Comparison of ENCODE assay signal across 14 cellular contexts in the genomic region with DNA sequence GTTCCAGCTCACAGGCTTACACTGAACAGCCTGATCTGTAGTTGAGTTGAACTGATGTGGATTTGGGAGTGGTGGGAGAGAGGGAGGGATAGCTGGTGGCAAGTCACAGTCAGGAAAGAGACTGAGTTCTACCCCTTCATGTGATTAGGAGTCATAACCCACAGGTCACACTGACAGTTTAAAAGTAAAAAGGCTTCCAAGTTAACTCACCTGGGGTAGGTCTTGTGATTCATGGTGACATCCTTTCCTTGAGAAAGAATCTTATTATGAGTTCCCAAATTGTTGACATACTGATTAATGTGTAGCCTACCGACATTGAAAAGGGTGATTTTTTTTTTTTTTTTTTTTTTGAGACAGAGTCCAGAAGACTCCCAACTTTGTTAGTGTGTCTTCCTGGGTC. TPM values are rescaled to one million over a fixed set of nuclear protein-coding genes. Genes with fewer than 3 reads are reported as not detected.
DNase-seq lines count a peak whose midpoint lies in the region; ATAC-seq and TF ChIP-seq lines count a peak whose summit lies in the region.
"Had no signal": no experiment of that assay in that cellular context is flagged by ENCODE, and none has a peak within 500 bp of the region (broad histone marks: within the 10 kb centered on the region; RNA-seq: fewer than 3 reads in every experiment).

No MANE protein-coding gene starts in this region.

- H3K27me3 ChIP-seq in PC-3 (ENCODE audit: low read length) (0 out of 2 replicates have a peak, but pooled peaks cover 5% of the 10 kb centered on the region), esophagus muscularis mucosa (no peaks in the 10 kb centered on the region), uterus (no peaks in the 10 kb centered on the region)

- CTCF ChIA-PET in PC-3 (lab: Charles Lee), result interaction anchor here (0.5 to 0.6 kb wide), 2 partner anchors 314 to 414 kb away, joined by 3 to 4 read pairs; no protein-coding TSS in a partner anchor

- no peaks in the 10 kb centered on the region for H4K20me1 ChIP-seq in PC-3 (ENCODE audit: low read length)

- H3K4me2 ChIP-seq in PC-3 (ENCODE audit: low read length), result peak overlapping the region; percentile 40; the same call in 1 of the 2 replicates

- in situ Hi-C loops in Caki2 (cut with HindIII; ENCODE audit: low pct_unique_long_range_greater_than_20kb, low sequenced_read_pairs), result no loop called here

- H3K27ac ChIP-seq in PC-3 (ENCODE audit: low read length) (peak overlapping the region; percentile 68), esophagus muscularis mucosa (replicated peaks in 1 of 4) (no peak overlapping the region), uterus (peak overlapping the region; percentile 43 to 48)
- H3K27ac ChIP-seq: GM23248 had no signal

- POLR2A ChIA-PET in PC-3 (lab: Charles Lee; ENCODE audit: unreplicated experiment), result interaction anchor here (0.5 kb wide), 1 partner anchor 97 kb away, joined by 5 read pairs; no protein-coding TSS in a partner anchor

- intact Hi-C loops in PC-3 (cut with micrococcal nuclease), result no loop called here
- intact Hi-C loops in esophagus muscularis mucosa (cut with DNase I), result no loop called here
- intact Hi-C loops in uterus (cut with DNase I; ENCODE audit: low total_unique reads), result no loop called here

- H3K79me2 ChIP-seq in PC-3 (ENCODE audit: low read length), result no peaks in the 10 kb centered on the region

- ATAC-seq in PC-3 (peak; percentile 67; the same call in 1 of the 2 replicates), GM21526 (IDR thresholded peaks at IDR 0.05; ENCODE audit: low FRiP score, unreplicated experiment) (no peak), HG03460 (IDR thresholded peaks at IDR 0.05; ENCODE audit: unreplicated experiment) (no peak)
- ATAC-seq: CD8-positive, alpha-beta T cell; HCT116 had no signal

- H3K9me2 ChIP-seq in PC-3 (replicated peaks; ENCODE audit: low read length), result no peaks in the 10 kb centered on the region

- TF ChIP-seq EP300 in esophagus muscularis mucosa (IDR thresholded peaks at IDR 0.05), result no peak

- H2AFZ ChIP-seq in PC-3 (ENCODE audit: low read length), result 0 out of 2 replicates have a peak overlapping the region, but pooled peaks have one; percentile 14
- H2AFZ ChIP-seq: GM23248 had no signal

- peak; percentile 29 for DNase-seq in Caki2 (ENCODE audit: low read depth)
- peak; percentile 83 for DNase-seq in PC-3
- DNase-seq in esophagus muscularis mucosa (ENCODE audit: extremely low spot score), result peak; percentile 64
- DNase-seq in uterus, result no peak
- DNase-seq: Caco-2; CD8-positive, alpha-beta T cell; DMS53; GF-D8; GM23248; IMR-90 had no signal

- H3K4me3 ChIP-seq in PC-3 (ENCODE audit: low read length) (no peak overlapping the region), esophagus muscularis mucosa (no peak overlapping the region), uterus (no peak overlapping the region)
- H3K4me3 ChIP-seq: GM23248 had no signal

- TF ChIP-seq CTCF in PC-3 (conservative IDR thresholded peaks at IDR 0.05; ENCODE audit: low read depth, low read length) (no peak), esophagus muscularis mucosa (IDR thresholded peaks at IDR 0.05) (no peak), uterus (IDR thresholded peaks at IDR 0.05) (no peak)

- no TSS peak for BruUV-seq in PC-3 (replicated peaks; lab: Mats Ljungman, UMichigan)

- H3K9me3 ChIP-seq in PC-3 (ENCODE audit: low read length) (no peaks in the 10 kb centered on the region), esophagus muscularis mucosa (no peaks in the 10 kb centered on the region), uterus (no peaks in the 10 kb centered on the region)
- H3K9me3 ChIP-seq: Caco-2 had no signal

- H3K9ac ChIP-seq in PC-3 (ENCODE audit: low read length), result peak overlapping the region; percentile 36; the same call in 1 of the 2 replicates
- H3K9ac ChIP-seq: GM23248 had no signal

- 43% methylated on average over 1 of the region's 1 CpG for WGBS in esophagus muscularis mucosa

- H3K4me1 ChIP-seq in PC-3 (ENCODE audit: insufficient read depth, low read length) (peaks cover 20% of the 10 kb centered on the region), esophagus muscularis mucosa (peaks cover 0 to 10% (median 4%) of the 10 kb centered on the region in 4 donors), uterus (peaks cover 7 to 9% of the 10 kb centered on the region in 2 donors)

- H3K36me3 ChIP-seq in PC-3 (ENCODE audit: low read depth, low read length), result no peaks in the 10 kb centered on the region
- H3K36me3 ChIP-seq in esophagus muscularis mucosa, result no peaks in the 10 kb centered on the region
- no peaks in the 10 kb centered on the region for H3K36me3 ChIP-seq in uterus

- no peaks in the 10 kb centered on the region for H3F3A ChIP-seq in PC-3 (ENCODE audit: low read length, unreplicated experiment)

- TF ChIP-seq POLR2A in esophagus muscularis mucosa (IDR thresholded peaks at IDR 0.05; ENCODE audit: low read depth) (no peak), uterus (IDR thresholded peaks at IDR 0.05) (no peak)

RNA-seq across cellular contexts. Expression of a gene that starts 5.4 kb away (rescaled TPM):
- total RNA-seq in Caki2 (2014; rRNA removed; shearing (Covaris generic); ENCODE audit: low replicate concordance), result not detected in 2 replicates
- total RNA-seq in PC-3 (2014; rRNA removed) (not detected in 2 replicates), esophagus muscularis mucosa (not detected), uterus (not detected)
- total RNA-seq: A673; Caco-2; CD8-positive, alpha-beta T cell; GM23248; IMR-90 had no signal

Comparison
In these comparisons a context has a peak if more than half of its experiments do, and no peak if none do; other contexts are left out.
1. DNase-seq: peak in Caki2 (single experiment), PC-3 (single experiment) and esophagus muscularis mucosa (single experiment); none in uterus (0 of 2).
2. H3K27ac ChIP-seq: peak in PC-3 (single experiment) and uterus (2 of 2); none in esophagus muscularis mucosa (0 of 4).